In the genomic region with DNA sequence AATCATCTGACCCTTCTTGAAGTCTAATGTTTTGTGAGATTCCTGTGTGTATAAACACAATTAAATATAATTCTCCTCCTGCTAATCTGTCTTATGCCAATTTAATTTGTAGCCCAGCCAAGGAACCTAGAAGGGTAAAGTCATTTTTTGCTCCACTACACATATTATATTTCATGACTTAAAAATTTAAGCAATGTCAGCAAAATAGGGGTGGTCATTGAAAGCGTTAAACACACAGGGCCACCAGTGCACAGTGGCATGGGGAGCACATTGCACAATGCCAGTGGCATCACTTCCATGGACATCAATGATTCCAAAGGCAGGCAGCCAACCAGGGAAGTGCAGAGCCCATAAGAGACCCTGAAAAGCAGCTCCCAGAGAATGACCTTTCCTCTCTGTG, we compare ENCODE assay signal across 9 cellular contexts.
"Had no signal": no experiment of that assay in that cellular context is flagged by ENCODE, and none has a peak within 500 bp of the region (broad histone marks: within the 10 kb centered on the region; RNA-seq: fewer than 3 reads in every experiment).

No MANE protein-coding gene starts in this region.

- H3K4me3 ChIP-seq: GM23248 had no signal

- FAIRE-seq: H54, HTR-8/SVneo had no signal

- DNase-seq: GM23248, GOT3, H9, HCEC 1CT, Karpas-422, KBM-7 had no signal

- H3K4me2 ChIP-seq: KMS-11 had no signal

- H2AFZ ChIP-seq: GM23248 had no signal

- H3K9ac ChIP-seq: GM23248, KMS-11 had no signal

- H3K27ac ChIP-seq: GM23248, KMS-11 had no signal
